20 cellular contexts compared by ENCODE assay signal in the genomic region with DNA sequence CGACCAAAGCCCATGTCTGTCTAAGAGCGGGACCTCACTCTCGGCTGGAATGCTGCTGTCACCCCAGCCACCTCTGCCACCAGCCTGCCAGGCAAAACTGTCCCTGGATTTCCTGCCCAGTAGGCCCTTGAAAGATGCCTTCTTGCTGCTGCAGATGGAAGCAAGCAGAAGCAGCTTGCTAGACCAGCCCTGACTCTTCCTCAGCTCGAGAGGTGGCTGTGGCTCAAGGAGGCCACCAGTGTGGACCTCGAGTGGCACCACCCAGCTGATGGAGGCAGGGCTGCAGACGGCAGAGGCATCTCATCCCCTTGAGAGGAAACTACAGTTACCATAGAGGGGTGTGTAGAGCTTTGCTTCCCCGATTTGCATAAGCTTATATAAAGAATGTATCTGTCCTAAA. TPM values are rescaled to one million over a fixed set of nuclear protein-coding genes. Genes with fewer than 3 reads are reported as not detected.
DNase-seq lines count a peak whose midpoint lies in the region; FAIRE-seq and TF ChIP-seq lines count a peak whose summit lies in the region.
"Had no signal": no experiment of that assay in that cellular context is flagged by ENCODE, and none has a peak within 500 bp of the region (broad histone marks: within the 10 kb centered on the region; RNA-seq: fewer than 3 reads in every experiment).

No MANE protein-coding gene starts in this region.

- POLR2A ChIA-PET in H1 (lab: Charles Lee; ENCODE audit: partially characterized antibody) = no interaction called here

- H2AK5ac ChIP-seq in H9 (ENCODE audit: insufficient read length, low read length) (no peak overlapping the region), H1 (ENCODE audit: low read depth, low read length) (0 out of 2 replicates have a peak overlapping the region, but pooled peaks have one; percentile 20)

- H3K23ac ChIP-seq in H9 (ENCODE audit: insufficient read length, low read depth, low read length) (no peak overlapping the region), H1 (ENCODE audit: insufficient read length) (no peak overlapping the region)

- H3K27me3 ChIP-seq in BLaER1 = no peaks in the 10 kb centered on the region; the same call in 1 of the 2 replicates
- no peaks in the 10 kb centered on the region for H3K27me3 ChIP-seq in H9 (ENCODE audit: insufficient read depth, low read length)
- H3K27me3 ChIP-seq in H1 (replicated peaks in 1 of 4; ENCODE audit: control insufficient read depth in 3 of 4, extremely low read depth in 1 of 4, insufficient read depth in 3 of 4, low read length in 3 of 4) = no peaks in the 10 kb centered on the region
- no peaks in the 10 kb centered on the region for H3K27me3 ChIP-seq in spleen (replicated peaks in 1 of 7)
- H3K27me3 ChIP-seq: BE2C had no signal

- no peak for DNase-seq in H9
- DNase-seq in H1 (ENCODE audit: low read depth in 1 of 2, low spot score in 2 of 2) = no peak
- peak; percentile 32 for DNase-seq in spleen
- DNase-seq in stimulated activated naive CD4-positive, alpha-beta T cell (lab: John Stamatoyannopoulos, UW) = no peak
- DNase-seq in NCI-H1694 (lab: John Stamatoyannopoulos, UW) = no peak
- DNase-seq: BE2C; CD8-positive, alpha-beta T cell; COR-L47; DMS153; DMS79 treated with DMSO at 0.1 percent for 48 hours; EL; GOT3 had no signal

- H4K5ac ChIP-seq in H9 (ENCODE audit: insufficient read length, low read depth, low read length) = no peak overlapping the region
- H4K5ac ChIP-seq in H1 (ENCODE audit: insufficient read length, low read depth, low read length) = no peak overlapping the region

- no peak overlapping the region for H3K4me3 Mint-ChIP-seq in H9
- H3K4me3 Mint-ChIP-seq: CD14-positive monocyte; CD8-positive, alpha-beta T cell had no signal

- H2BK20ac ChIP-seq in H9 (ENCODE audit: low read depth, low read length, poor library complexity, severe bottlenecking) (no peak overlapping the region), H1 (ENCODE audit: low read length) (no peak overlapping the region)

- H2BK5ac ChIP-seq in H9 (ENCODE audit: insufficient read length, low read length) = no peak overlapping the region
- H2BK5ac ChIP-seq in H1 (ENCODE audit: low read depth, low read length) = 0 out of 2 replicates have a peak overlapping the region, but pooled peaks have one; percentile 66

- H3K9ac ChIP-seq in BLaER1 = no peak overlapping the region
- H3K9ac ChIP-seq in H9 (ENCODE audit: extremely low read depth, insufficient read length, low read length) = no peak overlapping the region
- no peak overlapping the region for H3K9ac ChIP-seq in H1 (replicated peaks in 1 of 4; ENCODE audit: extremely low read depth in 1 of 4, low read depth in 3 of 4, low read length in 3 of 4)

- H2BK15ac ChIP-seq in H9 (ENCODE audit: low read depth, low read length) = no peak overlapping the region
- H2BK15ac ChIP-seq in H1 (ENCODE audit: low read length) = no peak overlapping the region

- H3K79me1 ChIP-seq in H9 (ENCODE audit: insufficient read depth, low read depth, low read length, poor library complexity, severe bottlenecking) = no peaks in the 10 kb centered on the region
- H3K79me1 ChIP-seq in H1 (ENCODE audit: low read depth, low read length) = peaks cover 5% of the 10 kb centered on the region; the same call in 1 of the 2 replicates

- TF ChIP-seq CTCF in H9 (conservative IDR thresholded peaks at IDR 0.05) (no peak), H1 (IDR thresholded peaks at IDR 0.05; ENCODE audit: control extremely low read depth in 1 of 3, insufficient read depth in 1 of 3, low read depth in 1 of 3, low read length in 3 of 3) (no peak), spleen (IDR thresholded peaks at IDR 0.05 in 8 of 11, conservative IDR thresholded peaks at IDR 0.05 in 3 of 11) (no peak)

- H3K23me2 ChIP-seq in H9 (ENCODE audit: insufficient read length, low read depth, low read length, poor library complexity, severe bottlenecking) = no peaks in the 10 kb centered on the region
- H3K23me2 ChIP-seq in H1 (ENCODE audit: low read depth, low read length) = no peaks in the 10 kb centered on the region

- H3K4me2 ChIP-seq in BLaER1 = peak overlapping the region; percentile 22; the same call in 1 of the 2 replicates
- H3K4me2 ChIP-seq in H9 (ENCODE audit: insufficient read depth, insufficient read length, low read length) = no peak overlapping the region
- H3K4me2 ChIP-seq in H1 (ENCODE audit: insufficient read depth in 1 of 2, low read depth in 2 of 2, low read length in 2 of 2) = no peak overlapping the region
- H3K4me2 ChIP-seq: A549 had no signal

- H3K36me3 Mint-ChIP-seq in H9 (ENCODE audit: insufficient read depth in 1 of 3, low read depth in 3 of 3) = peaks cover 51 to 59% (median 57%) of the 10 kb centered on the region in 3 experiments

- no peak overlapping the region for H2BK120ac ChIP-seq in H9 (ENCODE audit: low read depth, low read length, poor library complexity, severe bottlenecking)
- no peak overlapping the region for H2BK120ac ChIP-seq in H1 (replicated peaks; ENCODE audit: low read depth, low read length)

- H4K8ac ChIP-seq in H9 (replicated peaks; ENCODE audit: insufficient read length, low read depth, low read length) = no peak overlapping the region
- H4K8ac ChIP-seq in H1 (ENCODE audit: extremely low read depth, insufficient read depth, low read length) = no peak overlapping the region

- H4K20me1 ChIP-seq in BLaER1 (no peaks in the 10 kb centered on the region), H9 (ENCODE audit: control insufficient read depth, insufficient read depth, insufficient read length) (no peaks in the 10 kb centered on the region), H1 (replicated peaks in 1 of 2; ENCODE audit: control insufficient read depth in 1 of 2, insufficient read depth in 2 of 2, low read length in 2 of 2) (peaks cover 0 to 3% of the 10 kb centered on the region in 2 experiments)

- no peak for TF ChIP-seq POLR2A in H1 (IDR thresholded peaks at IDR 0.05; ENCODE audit: control extremely low read depth in 1 of 2, low read depth in 2 of 2, low read length in 2 of 2)
- TF ChIP-seq POLR2A in spleen (IDR thresholded peaks at IDR 0.05) = no peak

- H3K79me2 ChIP-seq in H9 (ENCODE audit: insufficient read depth, low read length) = no peaks in the 10 kb centered on the region
- no peaks in the 10 kb centered on the region; a peak in 1 of 4 replicates for H3K79me2 ChIP-seq in H1 (ENCODE audit: control insufficient read depth in 1 of 2, insufficient read depth in 2 of 2, low read length in 2 of 2)

- H3K9me3 ChIP-seq in BLaER1 (peaks cover 48% of the 10 kb centered on the region), H9 (ENCODE audit: control insufficient read depth, low read depth, low read length) (peaks cover 4% of the 10 kb centered on the region), H1 (ENCODE audit: insufficient read depth in 2 of 2, low read depth in 1 of 2, low read length in 1 of 2) (peaks cover 9 to 13% of the 10 kb centered on the region in 2 experiments; a peak in 3 of 4 replicates), spleen (peaks cover 4 to 26% (median 21%) of the 10 kb centered on the region in 8 donors)
- H3K9me3 ChIP-seq: BE2C had no signal

- WGBS in H9 (ENCODE audit: extremely low coverage, insufficient read length, low lambda C conversion rate) = no CpG with 5 or more reads among the region's 7 CpGs
- 85% methylated on average over 7 of the region's 7 CpGs; no CpG with 5 or more reads in 1 of the 2 experiments for WGBS in H1 (ENCODE audit: extremely low coverage in 1 of 2, insufficient coverage in 1 of 2, insufficient read length in 1 of 2, insufficient replicate concordance in 2 of 2, low coverage in 1 of 2, low lambda C conversion rate in 2 of 2, missing lambda C conversion rate in 1 of 2), 2 experiments
- WGBS in spleen, 5 donors = 83 to 87% (median 85%) methylated on average over 7 of the region's 7 CpGs

- no peak for TF ChIP-seq EP300 in H1 (IDR thresholded peaks at IDR 0.05; ENCODE audit: borderline replicate concordance in 1 of 2, low read depth in 2 of 2, low read length in 2 of 2)

- no peaks in the 10 kb centered on the region for H3K27me3 Mint-ChIP-seq in H9 (ENCODE audit: low read depth)

- CTCF ChIA-PET in H1 (lab: Charles Lee; ENCODE audit: partially characterized antibody) = interaction anchor here (1.0 to 1.6 kb wide), 4 partner anchors 10 to 69 kb away, joined by 3 to 5 read pairs (median 4); no protein-coding TSS in a partner anchor

- H2AFZ ChIP-seq in H9 (ENCODE audit: low read length) = no peak overlapping the region
- no peak overlapping the region for H2AFZ ChIP-seq in H1 (ENCODE audit: low read length)

- no peak overlapping the region for H3K56ac ChIP-seq in H9 (ENCODE audit: insufficient read length, low read depth, low read length)
- no peak overlapping the region for H3K56ac ChIP-seq in H1 (replicated peaks; ENCODE audit: insufficient read length, low read depth, low read length)

- no peak overlapping the region for H3K14ac ChIP-seq in H9 (ENCODE audit: insufficient read depth, low read length)
- no peak overlapping the region for H3K14ac ChIP-seq in H1 (ENCODE audit: insufficient read length)

- H3K36me3 ChIP-seq in BLaER1 = peaks cover 76% of the 10 kb centered on the region
- peaks cover 0 to 2% (median 0%) of the 10 kb centered on the region in 4 experiments; a peak in 2 of 8 replicates for H3K36me3 ChIP-seq in H1 (ENCODE audit: control insufficient read depth in 2 of 4, insufficient read depth in 4 of 4, low read length in 3 of 4)
- H3K36me3 ChIP-seq in spleen = peaks cover 0 to 13% (median 0%) of the 10 kb centered on the region in 6 donors

- H3K4ac ChIP-seq in H9 (ENCODE audit: low read depth, low read length) (no peak overlapping the region), H1 (replicated peaks; ENCODE audit: insufficient read length, low read depth, low read length) (no peak overlapping the region)

- H3K4me1 Mint-ChIP-seq in H9 = peaks cover 21 to 31% of the 10 kb centered on the region in 2 experiments

- no peak overlapping the region for H2BK12ac ChIP-seq in H9 (ENCODE audit: insufficient read length, low read depth, low read length)
- no peak overlapping the region for H2BK12ac ChIP-seq in H1 (ENCODE audit: low read depth, low read length)

- H3T11ph ChIP-seq in H9 (ENCODE audit: low read length) = no peak overlapping the region

- H3K4me1 ChIP-seq in BLaER1 (peaks cover 6% of the 10 kb centered on the region; the same call in 1 of the 2 replicates), H9 (ENCODE audit: insufficient read depth, low read length) (no peaks in the 10 kb centered on the region; the same call in 1 of the 2 replicates), H1 (replicated peaks in 1 of 4; ENCODE audit: control insufficient read depth in 3 of 4, insufficient read depth in 4 of 4, low read length in 3 of 4) (peaks cover 0 to 4% (median 2%) of the 10 kb centered on the region in 4 experiments; a peak in 5 of 7 replicates), spleen (no peaks in the 10 kb centered on the region)
- H3K4me1 ChIP-seq: A549, BE2C had no signal

- H4K91ac ChIP-seq in H9 (ENCODE audit: insufficient read length, low read depth, low read length) (no peak overlapping the region), H1 (replicated peaks; ENCODE audit: insufficient read length, low read length) (no peak overlapping the region)

- peaks cover 29 to 33% of the 10 kb centered on the region in 2 experiments for H3K9me3 Mint-ChIP-seq in H9

- FAIRE-seq in H1 (lab: Jason Lieb, UNC) = no peak
- FAIRE-seq: A549, D721Med, G401.6, GM12892, GM19239 had no signal

- intact Hi-C loops in spleen (cut with DNase I; ENCODE audit: low total_unique reads) = no loop called here

- H3K18ac ChIP-seq in H9 (ENCODE audit: insufficient read length, low read depth, low read length) = no peak overlapping the region
- no peak overlapping the region for H3K18ac ChIP-seq in H1 (ENCODE audit: extremely low read depth, low read length)

- TF ChIP-seq RAD21 in H1 (IDR thresholded peaks at IDR 0.05 in 1 of 2, conservative IDR thresholded peaks at IDR 0.05 in 1 of 2; ENCODE audit: low read depth in 2 of 2, low read length in 2 of 2) = no peak

- no peak overlapping the region; the same call in 1 of the 2 replicates for H3K27ac ChIP-seq in BLaER1
- no peak overlapping the region for H3K27ac ChIP-seq in H9 (ENCODE audit: insufficient read length, low read depth, low read length)
- no peak overlapping the region for H3K27ac ChIP-seq in H1 (ENCODE audit: low read depth, low read length)
- H3K27ac ChIP-seq in spleen = no peak overlapping the region
- H3K27ac ChIP-seq: A549, HL-60 had no signal

- H3K4me3 ChIP-seq in BLaER1 = no peak overlapping the region
- no peak overlapping the region for H3K4me3 ChIP-seq in H1 (ENCODE audit: extremely low read depth in 1 of 4, insufficient read depth in 2 of 4, low read depth in 3 of 4, low read length in 4 of 4)
- H3K4me3 ChIP-seq in spleen = no peak overlapping the region
- H3K4me3 ChIP-seq: A549 had no signal

- H3K27ac Mint-ChIP-seq in H9 = peak overlapping the region in 2 of 3 experiments; percentile 30 to 54; a peak in 2 of 7 replicates
- H3K27ac Mint-ChIP-seq: CD14-positive monocyte; CD8-positive, alpha-beta T cell had no signal

RNA-seq across cellular contexts. Expression of a gene that starts 20.7 kb away (rescaled TPM):
- total RNA-seq in H9 (2021) (39.5 and 43.0 TPM in 2 replicates), spleen (10 to 100 TPM; 39.6 to 61.5 (median 58.2) TPM)
- 50.5 and 52.9 TPM in 2 replicates for total RNA-seq in H1 (2021; fragmentation: NEBNext Ultra II Directional; extraction: Animal tissue kit (Norgen Biotek cat#: 25700))
- polyA plus RNA-seq in H1 (2011; rRNA removed) (45.1 and 61.8 TPM in 2 replicates), spleen (10 to 100 TPM; 36.5 to 53.1 (median 42.4) TPM)
- polyA plus RNA-seq in H1 (2011; cell fraction: cytosol; rRNA removed) = 42.3 TPM
- 128 TPM for polyA plus RNA-seq in H1 (2011; cell fraction: nucleus; rRNA removed)
- polyA plus RNA-seq in H1 (2012, experiment 1 of 2) = 29.0 to 39.1 TPM (median 33.5 TPM) in 4 replicates
- 22.5 TPM for polyA plus RNA-seq in H1 (2012, experiment 2 of 2)
- polyA plus RNA-seq in H1 (2013, experiment 1 of 2) = 38.2 TPM
- 35.0 TPM for polyA plus RNA-seq in H1 (2013, experiment 2 of 2)
- polyA minus RNA-seq in H1 (2011; rRNA and poly(A)+ RNA removed) = 92.2 and 116 TPM in 2 replicates
- 37.3 TPM for polyA minus RNA-seq in H1 (2011; cell fraction: cytosol; rRNA and poly(A)+ RNA removed)
- polyA minus RNA-seq in H1 (2011; cell fraction: nucleus; rRNA and poly(A)+ RNA removed) = 53.5 TPM
